In the genomic region with DNA sequence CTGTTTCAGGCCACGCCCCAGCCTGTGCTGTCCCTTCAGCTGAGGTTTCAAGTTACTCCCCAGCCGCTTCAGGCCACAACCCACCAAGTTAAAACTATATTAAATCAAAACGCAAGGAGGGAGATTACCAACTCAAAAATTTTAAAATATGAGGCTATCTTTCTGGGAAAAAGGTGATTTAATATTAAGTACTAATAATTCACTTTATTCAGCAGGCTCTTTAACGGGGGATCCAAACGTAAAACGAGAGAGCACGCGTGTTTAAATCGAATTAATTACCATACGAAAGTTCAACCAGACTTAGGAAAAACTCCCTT, we compare ENCODE assay signal across 8 cellular contexts. TPM values are rescaled to one million over a fixed set of nuclear protein-coding genes. Genes with fewer than 3 reads are reported as not detected.
DNase-seq lines count a peak whose midpoint lies in the region; ATAC-seq and TF ChIP-seq lines count a peak whose summit lies in the region.

No MANE protein-coding gene starts in this region.

- no peak overlapping the region for H3K4me3 Mint-ChIP-seq in activated naive CD4-positive, alpha-beta T cell treated with anti-CD3 and anti-CD28 coated beads for 36 hours
- peak overlapping the region; percentile 58 for H3K4me3 Mint-ChIP-seq in activated B cell treated with CpG ODN at 0.5 μM for 24 hours

- POLR2A ChIA-PET in activated B cell treated with CpG ODN at 0.5 μM for 24 hours (lab: Charles Lee): interaction anchor here (1.1 kb wide), 1 partner anchor 115 kb away, joined by 4 read pairs; no protein-coding TSS in a partner anchor

- peaks cover 9% of the 10 kb centered on the region for H3K27me3 Mint-ChIP-seq in activated naive CD4-positive, alpha-beta T cell treated with anti-CD3 and anti-CD28 coated beads for 36 hours (ENCODE audit: low read depth)
- peaks cover 16% of the 10 kb centered on the region for H3K27me3 Mint-ChIP-seq in activated B cell treated with CpG ODN at 0.5 μM for 24 hours

- ATAC-seq in HG03025 (IDR thresholded peaks at IDR 0.05; ENCODE audit: low FRiP score, unreplicated experiment) (peak; percentile 66), activated B cell treated with CpG ODN at 0.5 μM for 24 hours (ENCODE audit: low read depth) (peak; percentile 78), left ventricle myocardium superior (peak; percentile 97)

- TF ChIP-seq CTCF in activated B cell treated with CpG ODN at 0.5 μM for 24 hours (IDR thresholded peaks at IDR 0.05): no peak

- intact Hi-C loops in activated naive CD4-positive, alpha-beta T cell treated with anti-CD3 and anti-CD28 coated beads for 36 hours (cut with micrococcal nuclease): loop anchor here (1.0 to 2.0 kb wide), 4 partner anchors 33 to 115 kb away; no protein-coding TSS in a partner anchor
- intact Hi-C loops in activated B cell treated with CpG ODN at 0.5 μM for 24 hours (cut with micrococcal nuclease) (loop anchor here (1.0 to 2.0 kb wide), 5 partner anchors 33 to 407 kb away; partner anchors contain the start of gene AKR1B1), left ventricle myocardium superior (cut with micrococcal nuclease) (no loop called here)

- no peaks in the 10 kb centered on the region for H3K9me3 Mint-ChIP-seq in activated naive CD4-positive, alpha-beta T cell treated with anti-CD3 and anti-CD28 coated beads for 36 hours
- H3K9me3 Mint-ChIP-seq in activated B cell treated with CpG ODN at 0.5 μM for 24 hours: no peaks in the 10 kb centered on the region

- CTCF ChIA-PET in activated naive CD4-positive, alpha-beta T cell treated with anti-CD3 and anti-CD28 coated beads for 36 hours (lab: Charles Lee): interaction anchor here (1.2 to 3.1 kb wide), 4 partner anchors 33 to 115 kb away, joined by 3 to 37 read pairs (median 12); no protein-coding TSS in a partner anchor
- CTCF ChIA-PET in activated B cell treated with CpG ODN at 0.5 μM for 24 hours (lab: Charles Lee): interaction anchor here (0.7 to 3.9 kb wide), 9 partner anchors 9 to 118 kb away, joined by 3 to 60 read pairs (median 4); no protein-coding TSS in a partner anchor

- no peak overlapping the region for H3K27ac Mint-ChIP-seq in activated naive CD4-positive, alpha-beta T cell treated with anti-CD3 and anti-CD28 coated beads for 36 hours
- no peak overlapping the region for H3K27ac Mint-ChIP-seq in activated B cell treated with CpG ODN at 0.5 μM for 24 hours

- H3K36me3 Mint-ChIP-seq in activated naive CD4-positive, alpha-beta T cell treated with anti-CD3 and anti-CD28 coated beads for 36 hours (ENCODE audit: low read depth): no peaks in the 10 kb centered on the region
- no peaks in the 10 kb centered on the region for H3K36me3 Mint-ChIP-seq in activated B cell treated with CpG ODN at 0.5 μM for 24 hours (ENCODE audit: low read depth)

- H3K4me1 Mint-ChIP-seq in activated naive CD4-positive, alpha-beta T cell treated with anti-CD3 and anti-CD28 coated beads for 36 hours (ENCODE audit: low read depth): peaks cover 3% of the 10 kb centered on the region
- peaks cover 11% of the 10 kb centered on the region for H3K4me1 Mint-ChIP-seq in activated B cell treated with CpG ODN at 0.5 μM for 24 hours

- peak; percentile 13 for DNase-seq in activated naive CD4-positive, alpha-beta T cell treated with anti-CD3 and anti-CD28 coated beads for 36 hours
- DNase-seq in activated naive CD4-positive, alpha-beta T cell (lab: John Stamatoyannopoulos, UW): no peak
- no peak for DNase-seq in activated B cell treated with CpG ODN at 0.5 μM for 24 hours
- peak; percentile 80 for DNase-seq in left ventricle myocardium superior
- DNase-seq in skeletal muscle cell (ENCODE audit: low read depth): no peak
- DNase-seq in NAMALWA (ENCODE audit: low spot score): no peak
- DNase-seq in nucleus accumbens (lab: John Stamatoyannopoulos, UW): no peak

- H3K4me3 ChIP-seq in skeletal muscle cell (ENCODE audit: low read depth, low read length): peak overlapping the region; percentile 39

RNA-seq across cellular contexts. Expression of gene AKR1B15, which starts 1.2 kb away (rescaled TPM):
- not detected for total RNA-seq in activated naive CD4-positive, alpha-beta T cell treated with anti-CD3 and anti-CD28 coated beads for 36 hours
- total RNA-seq in activated B cell treated with CpG ODN at 0.5 μM for 24 hours (not detected in 2 replicates), left ventricle myocardium superior (not detected)

RNA-seq across cellular contexts. Expression of gene AKR1B10, which starts 20.3 kb away (rescaled TPM):
- total RNA-seq in activated naive CD4-positive, alpha-beta T cell treated with anti-CD3 and anti-CD28 coated beads for 36 hours: not detected
- not detected in 2 replicates for total RNA-seq in activated B cell treated with CpG ODN at 0.5 μM for 24 hours
- 0.45 TPM for total RNA-seq in left ventricle myocardium superior

Comparison
In these comparisons a context has a peak if more than half of its experiments do, and no peak if none do; other contexts are left out.
1. DNase-seq: peak in activated naive CD4-positive, alpha-beta T cell treated with anti-CD3 and anti-CD28 coated beads for 36 hours (single experiment) and left ventricle myocardium superior (single experiment); none in activated naive CD4-positive, alpha-beta T cell (0 of 4), activated B cell treated with CpG ODN at 0.5 μM for 24 hours (single experiment), skeletal muscle cell (single experiment), NAMALWA (single experiment) and nucleus accumbens (0 of 56).
2. Peak in every context shown above with its lines, with median percentiles within 50 percentile points of each other: ATAC-seq.